ENCODE assay signal across 8 cellular contexts in the genomic region with DNA sequence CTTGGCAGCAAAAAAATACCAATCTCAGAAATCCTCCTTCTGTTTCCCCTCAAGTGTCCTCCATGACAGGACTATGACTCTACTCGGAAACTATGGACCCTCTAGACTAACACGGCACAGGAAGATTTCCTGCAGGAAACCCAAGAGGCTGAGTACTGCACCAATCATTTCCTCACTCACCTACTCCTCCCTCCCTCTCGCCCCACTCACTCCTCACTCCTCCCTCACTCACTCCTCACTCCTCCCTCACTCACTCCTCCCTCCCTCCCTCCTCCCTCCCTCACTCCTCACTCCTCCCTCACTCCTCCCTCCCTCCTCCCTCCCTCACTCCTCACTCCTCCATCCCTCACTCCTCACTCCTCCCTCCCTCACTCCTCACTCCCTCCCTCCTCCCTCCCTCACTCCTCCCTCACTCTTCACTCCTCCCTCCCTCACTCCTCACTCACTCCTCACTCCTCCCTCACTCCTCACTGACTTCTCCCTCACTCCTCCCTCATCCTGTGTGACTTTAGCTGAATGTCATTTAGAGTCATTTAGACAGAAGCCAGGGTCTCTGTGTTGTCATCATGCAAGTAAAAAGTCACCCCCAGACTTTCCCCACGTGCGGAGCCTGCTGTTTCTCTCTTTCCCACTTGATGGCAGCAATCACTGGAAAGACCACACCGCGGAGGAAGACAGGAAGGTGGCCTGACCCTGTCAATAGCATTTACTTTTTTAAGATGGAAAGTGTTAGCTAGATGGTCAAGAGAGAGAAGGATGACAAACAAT.
DNase-seq lines count a peak whose midpoint lies in the region; ATAC-seq and TF ChIP-seq lines count a peak whose summit lies in the region.

No MANE protein-coding gene starts in this region.

- no peak overlapping the region for H3K4me3 Mint-ChIP-seq in WTC11

- peak; percentile 82 for ATAC-seq in WTC11
- ATAC-seq in HG03520 (IDR thresholded peaks at IDR 0.05; ENCODE audit: unreplicated experiment) = no peak
- no peak for ATAC-seq in HG02763 (IDR thresholded peaks at IDR 0.05; ENCODE audit: unreplicated experiment)
- ATAC-seq in HG03342 (IDR thresholded peaks at IDR 0.05; ENCODE audit: unreplicated experiment) = no peak

- peaks cover 3% of the 10 kb centered on the region for H3K4me1 Mint-ChIP-seq in WTC11

- H3K27ac ChIP-seq in AG04450 (ENCODE audit: low read depth, low read length) = no peak overlapping the region

- H3K4me3 ChIP-seq in AG04450 (ENCODE audit: low read depth, low read length) = no peak overlapping the region

- peak; percentile 85 for TF ChIP-seq CTCF in AG04450 (IDR thresholded peaks at IDR 0.05; ENCODE audit: low read depth, low read length)
- TF ChIP-seq CTCF in GM20000 (IDR thresholded peaks at IDR 0.05; ENCODE audit: extremely low read depth, missing control alignments) = peak; percentile 15
- TF ChIP-seq CTCF in WTC11 (IDR thresholded peaks at IDR 0.05) = no peak

- CTCF ChIA-PET in AG04450 (lab: Charles Lee) (interaction anchor here (0.6 to 5.4 kb wide), 30 partner anchors 8 to 510 kb away, joined by 3 to 61 read pairs (median 5); no protein-coding TSS in a partner anchor), WTC11 (lab: Charles Lee) (interaction anchor here (0.6 to 2.2 kb wide), 14 partner anchors 12 to 268 kb away, joined by 3 to 39 read pairs (median 4); no protein-coding TSS in a partner anchor)

- no peaks in the 10 kb centered on the region for H3K27me3 ChIP-seq in AG04450 (ENCODE audit: control insufficient read depth, insufficient read depth, low read length)

- POLR2A ChIA-PET in AG04450 (lab: Yijun Ruan, JAX) (no interaction called here), WTC11 (lab: Charles Lee) (no interaction called here)

- peaks cover 12% of the 10 kb centered on the region for H3K36me3 Mint-ChIP-seq in WTC11

- peaks cover 3% of the 10 kb centered on the region; the same call in 1 of the 2 replicates for H3K9me3 ChIP-seq in AG04450 (ENCODE audit: control insufficient read depth, insufficient read depth, low read length)

- H3K27me3 Mint-ChIP-seq in WTC11 (ENCODE audit: low read depth) = peaks cover 14% of the 10 kb centered on the region

- H3K9me3 Mint-ChIP-seq in WTC11 = peaks cover 23% of the 10 kb centered on the region

- no peak overlapping the region for H3K27ac Mint-ChIP-seq in WTC11

- DNase-seq in AG04450 (ENCODE audit: low read depth, low spot score) (no peak), GM20000 (ENCODE audit: low spot score) (peak; percentile 22), WTC11 (ENCODE audit: low spot score) (peak; percentile 63), islet precursor cell (peak; percentile 79), DMS79 treated with DMSO at 0.1 percent for 48 hours (lab: John Stamatoyannopoulos, UW) (no peak)

TF ChIP-seq in WTC11, 78 proteins besides CTCF, POLR2A, EP300 and RAD21:
- TF ChIP-seq ZNF263 (CRISPR knock-in tag; IDR thresholded peaks at IDR 0.05; ENCODE audit: low read depth) = peak; percentile 93
- TF ChIP-seq SP1 (CRISPR knock-in tag; conservative IDR thresholded peaks at IDR 0.05) = no peak

Comparison
In these comparisons a context has a peak if more than half of its experiments do, and no peak if none do; other contexts are left out.
1. DNase-seq: peak in GM20000 (single experiment), WTC11 (single experiment) and islet precursor cell (single experiment); none in AG04450 (single experiment) and DMS79 treated with DMSO at 0.1 percent for 48 hours (single experiment).